Comparison of ENCODE assay signal across 8 cellular contexts in the genomic region with DNA sequence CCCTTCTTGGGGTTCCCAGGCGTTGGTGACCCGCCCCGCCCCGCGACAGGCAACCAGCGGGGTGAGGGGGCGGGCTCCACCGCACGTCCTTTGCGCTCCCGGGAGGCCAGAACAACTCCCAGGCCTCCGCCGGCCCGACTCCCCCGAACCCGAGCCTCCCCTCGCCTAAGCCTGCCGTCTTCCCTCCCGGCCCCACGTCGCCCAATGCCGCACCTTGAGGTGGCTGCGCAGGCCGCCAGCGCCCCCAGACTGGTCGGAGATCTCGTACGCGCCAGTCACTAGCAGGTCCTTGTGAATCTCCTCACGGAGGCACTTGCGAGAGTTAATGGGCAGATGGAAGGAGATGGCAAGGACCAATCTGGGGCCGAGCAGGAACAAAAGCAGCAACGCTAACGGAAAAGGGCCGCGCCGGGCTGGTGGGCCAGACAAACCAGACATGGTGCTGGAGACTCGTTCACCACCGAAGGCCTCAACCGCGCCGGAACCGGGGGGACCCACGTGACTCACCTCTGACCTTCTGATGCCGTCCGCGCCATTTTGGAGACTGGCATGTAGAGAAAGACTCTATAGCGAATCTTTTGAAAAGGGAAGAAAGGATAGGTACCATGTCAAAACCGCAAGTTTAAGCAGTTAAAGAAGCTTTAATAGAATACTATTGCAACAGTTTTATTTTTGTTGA. TPM values are rescaled to one million over a fixed set of nuclear protein-coding genes. Genes with fewer than 3 reads are reported as not detected.
DNase-seq lines count a peak whose midpoint lies in the region; ATAC-seq, FAIRE-seq and TF ChIP-seq lines count a peak whose summit lies in the region.

A gene (minus strand): TSS at position 471 of the 679 bp plus-strand sequence. CDS start 33 bp downstream, at position 438.

- peak within 1 kb of the TSS; percentile 94 for H3K4me3 Mint-ChIP-seq in activated CD4-positive, alpha-beta T cell treated with anti-CD3 and anti-CD28 coated beads for 36 hours

- peak within 1 kb of the TSS; percentile 95 for H3K27ac Mint-ChIP-seq in activated CD4-positive, alpha-beta T cell treated with anti-CD3 and anti-CD28 coated beads for 36 hours

- no peaks in the 10 kb centered on the region for H3K9me3 Mint-ChIP-seq in activated CD4-positive, alpha-beta T cell treated with anti-CD3 and anti-CD28 coated beads for 36 hours (ENCODE audit: low read depth)

- H3K4me1 Mint-ChIP-seq in activated CD4-positive, alpha-beta T cell treated with anti-CD3 and anti-CD28 coated beads for 36 hours: peaks cover 39% of the 10 kb centered on the region

- H3K27me3 ChIP-seq in layer of hippocampus (ENCODE audit: control insufficient read depth, insufficient read depth, low read length): no peaks in the 10 kb centered on the region

- DNase-seq in A172 (ENCODE audit: low spot score): no peak
- DNase-seq in GM18507 (ENCODE audit: extremely low spot score, insufficient read length, low read depth): peak; percentile 71
- DNase-seq in NCI-H2171 (lab: John Stamatoyannopoulos, UW): peak; percentile 94
- DNase-seq in activated CD4-positive, alpha-beta T cell treated with anti-CD3 and anti-CD28 coated beads for 36 hours: peak; percentile 95
- peak; percentile 91 for DNase-seq in choroid plexus epithelial cell (ENCODE audit: low read depth)
- DNase-seq in stimulated activated CD4-positive, alpha-beta T cell treated with anti-CD3 and anti-CD28 coated beads, Interleukin-1b, Interleukin-23, amount 100 ng/mL, for 4 hours (ENCODE audit: low read depth in 2 of 2): peak; percentile 85 to 88

- TF ChIP-seq CTCF in choroid plexus epithelial cell (conservative IDR thresholded peaks at IDR 0.05; ENCODE audit: low read depth, low read length): peak; percentile 6

- peak within 1 kb of the TSS; percentile 96 for H3K4me3 ChIP-seq in choroid plexus epithelial cell (ENCODE audit: low read depth, low read length)

- H3K36me3 Mint-ChIP-seq in activated CD4-positive, alpha-beta T cell treated with anti-CD3 and anti-CD28 coated beads for 36 hours (ENCODE audit: low read depth): peaks cover 6% of the 10 kb centered on the region

- no peaks in the 10 kb centered on the region for H3K27me3 Mint-ChIP-seq in activated CD4-positive, alpha-beta T cell treated with anti-CD3 and anti-CD28 coated beads for 36 hours

- intact Hi-C loops in activated CD4-positive, alpha-beta T cell treated with anti-CD3 and anti-CD28 coated beads for 36 hours (cut with DNase I, micrococcal nuclease): loop anchor here (1.0 to 10.0 kb wide), 20 partner anchors 17 to 975 kb away; a partner anchor contains a TSS

- POLR2A ChIA-PET in activated CD4-positive, alpha-beta T cell treated with anti-CD3 and anti-CD28 coated beads for 36 hours (lab: Charles Lee): interaction anchor here (0.6 to 1.0 kb wide), 7 partner anchors 19 to 485 kb away, joined by 3 to 6 read pairs (median 4); no protein-coding TSS in a partner anchor

- peak within 1 kb of the TSS; percentile 98 for H3K27ac ChIP-seq in layer of hippocampus (ENCODE audit: low read depth, low read length)

- peak; percentile 62 for ATAC-seq in HG02973 (IDR thresholded peaks at IDR 0.05; ENCODE audit: unreplicated experiment)
- ATAC-seq in activated CD4-positive, alpha-beta T cell treated with anti-CD3 and anti-CD28 coated beads for 36 hours: peak; percentile 81

- FAIRE-seq in GM18507 (lab: Jason Lieb, UNC): no peak

- CTCF ChIA-PET in activated CD4-positive, alpha-beta T cell treated with anti-CD3 and anti-CD28 coated beads for 36 hours (lab: Charles Lee): interaction anchor here (0.6 to 1.5 kb wide), 6 partner anchors 83 to 677 kb away, joined by 3 to 7 read pairs (median 3); no protein-coding TSS in a partner anchor

RNA-seq across cellular contexts. Expression of the gene that starts here (rescaled TPM):
- 155 and 159 TPM in 2 replicates for total RNA-seq in A172 (2014; rRNA removed; shearing (Covaris generic))
- 100 to 1,000 TPM; 179 to 253 TPM for total RNA-seq in activated CD4-positive, alpha-beta T cell treated with anti-CD3 and anti-CD28 coated beads for 36 hours
